8 cellular contexts compared by ENCODE assay signal in the genomic region with DNA sequence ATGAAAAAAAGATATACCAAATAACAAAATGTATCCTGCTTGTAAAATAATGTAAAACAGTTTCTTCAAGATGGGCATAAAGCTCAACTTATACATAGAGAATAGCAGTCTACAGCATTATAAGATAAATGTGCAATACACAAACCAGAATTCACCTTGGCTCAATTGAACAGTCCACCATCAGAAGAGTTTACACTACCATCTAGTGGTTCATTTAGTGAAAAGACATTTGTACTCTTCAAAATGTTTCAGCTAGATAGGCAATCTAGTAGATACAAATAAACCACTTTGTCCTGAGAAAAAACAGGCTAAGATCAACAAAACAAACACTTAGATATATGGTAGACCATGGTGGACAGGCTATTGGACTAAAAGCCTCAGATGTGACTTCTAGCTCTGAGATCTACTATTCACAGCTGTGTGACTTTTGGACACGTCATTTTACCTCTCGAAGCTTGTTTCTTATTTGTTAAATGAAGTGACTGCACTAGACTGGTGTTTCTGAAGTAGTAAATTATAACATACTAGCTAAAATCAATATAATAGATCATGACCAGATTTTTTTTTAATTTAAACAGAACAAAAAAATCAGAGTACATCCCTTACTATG. TPM values are rescaled to one million over a fixed set of nuclear protein-coding genes. Genes with fewer than 3 reads are reported as not detected.
A peak's percentile ranks its signal among the peaks of the same experiment; 100 is the strongest.
DNase-seq lines count a peak whose midpoint lies in the region; ATAC-seq, FAIRE-seq and TF ChIP-seq lines count a peak whose summit lies in the region.

No MANE protein-coding gene starts in this region.

- no peaks in the 10 kb centered on the region for H4K20me1 ChIP-seq in GM12878 (ENCODE audit: control insufficient read depth, insufficient read depth)

- peak; percentile 92 for TF ChIP-seq RAD21 in GM12878 (IDR thresholded peaks at IDR 0.05; ENCODE audit: insufficient read depth, low read depth, low read length)

- DNase-seq in NCI-H2029 treated with DMSO at 0.1 percent for 48 hours (lab: John Stamatoyannopoulos, UW) = peak; percentile 15
- no peak for DNase-seq in NCI-H2029 (lab: John Stamatoyannopoulos, UW)
- peak; percentile 26 for DNase-seq in NCI-H1694 (lab: John Stamatoyannopoulos, UW)
- peak; percentile 23 for DNase-seq in GM12878 (ENCODE audit: low read depth, low spot score)
- peak; percentile 52 for DNase-seq in iris pigment epithelial cell (ENCODE audit: low read depth)
- DNase-seq in upper lobe of right lung = no peak

- H3K27me3 ChIP-seq in GM12878 (replicated peaks in 1 of 2; ENCODE audit: control insufficient read depth in 2 of 2, insufficient read depth in 2 of 2, low read length in 1 of 2) = no peaks in the 10 kb centered on the region
- H3K27me3 ChIP-seq in upper lobe of right lung = no peaks in the 10 kb centered on the region

- H3K9me3 ChIP-seq in GM12878 (replicated peaks; ENCODE audit: control insufficient read depth, insufficient read depth, low read length) (no peaks in the 10 kb centered on the region), upper lobe of right lung (no peaks in the 10 kb centered on the region)

- no TSS peak for BruUV-seq in GM12878 (replicated peaks; lab: Mats Ljungman, UMichigan)

- CTCF ChIA-PET in GM12878 (lab: Yijun Ruan, JAX) = interaction anchor here (0.5 to 7.7 kb wide), 56 partner anchors 8 to 557 kb away, joined by 3 to 142 read pairs (median 4); a partner anchor contains a TSS

- H3K36me3 ChIP-seq in GM12878 (ENCODE audit: control insufficient read depth in 2 of 2, insufficient read depth in 2 of 2, low read length in 1 of 2) (no peaks in the 10 kb centered on the region), upper lobe of right lung (no peaks in the 10 kb centered on the region)

- POLR2A ChIA-PET in GM12878 (lab: Charles Lee) = interaction anchor here (0.5 to 0.8 kb wide), 2 partner anchors 419 to 556 kb away, joined by 3 to 8 read pairs; no protein-coding TSS in a partner anchor

- H3K27ac ChIP-seq in GM12878 (ENCODE audit: control insufficient read depth, insufficient read depth) = no peak overlapping the region
- H3K27ac ChIP-seq in upper lobe of right lung = no peak overlapping the region

- H3K4me3 ChIP-seq in GM12878 (no peak overlapping the region), upper lobe of right lung (no peak overlapping the region)

- peaks cover 3% of the 10 kb centered on the region; the same call in 1 of the 2 replicates for H3K4me1 ChIP-seq in GM12878 (ENCODE audit: control insufficient read depth, insufficient read depth, low read length)
- no peaks in the 10 kb centered on the region for H3K4me1 ChIP-seq in upper lobe of right lung

- TF ChIP-seq POLR2A in GM12878 (IDR thresholded peaks at IDR 0.05; ENCODE audit: low read depth, low read length) (no peak), GM18505 (IDR thresholded peaks at IDR 0.05; ENCODE audit: borderline replicate concordance, extremely low read depth, insufficient read depth, insufficient read length) (no peak)

- FAIRE-seq in GM12878 (lab: Jason Lieb, UNC) = peak; percentile 49

- TF ChIP-seq EP300 in GM12878 (IDR thresholded peaks at IDR 0.05; ENCODE audit: borderline replicate concordance in 1 of 2, control insufficient read depth in 1 of 2, low read depth in 2 of 2, low read length in 2 of 2) = no peak

- H3K9ac ChIP-seq in GM12878 (ENCODE audit: control insufficient read depth, insufficient read depth, low read length) = no peak overlapping the region

- H2AFZ ChIP-seq in GM12878 (ENCODE audit: control insufficient read depth, low read depth, low read length) = no peak overlapping the region

- peak; percentile 80 for ATAC-seq in GM12878
- peak; percentile 77 for ATAC-seq in upper lobe of right lung
- no peak for ATAC-seq in HG02759 (IDR thresholded peaks at IDR 0.05; ENCODE audit: unreplicated experiment)
- no peak for ATAC-seq in GM18505 (IDR thresholded peaks at IDR 0.05; ENCODE audit: unreplicated experiment)

- peak; percentile 43 to 69 (median 52); a peak in 5 of 6 replicates for TF ChIP-seq CTCF in GM12878 (IDR thresholded peaks at IDR 0.05 in 2 of 3, conservative IDR thresholded peaks at IDR 0.05 in 1 of 3; ENCODE audit: control insufficient read depth in 2 of 3, extremely low read depth in 1 of 3, insufficient read depth in 1 of 3, low read depth in 3 of 3, low read length in 3 of 3)
- TF ChIP-seq CTCF in upper lobe of right lung (IDR thresholded peaks at IDR 0.05) = peak; percentile 59

- H3K4me2 ChIP-seq in GM12878 (ENCODE audit: control insufficient read depth, insufficient read depth) = no peak overlapping the region

- RAD21 ChIA-PET in GM12878 (lab: Charles Lee; ENCODE audit: unreplicated experiment) = interaction anchor here (0.6 to 4.3 kb wide), 32 partner anchors 12 to 697 kb away, joined by 3 to 91 read pairs (median 4); no protein-coding TSS in a partner anchor

- intact Hi-C loops in GM12878 (cut with micrococcal nuclease; ENCODE audit: unreplicated experiment) = loop anchor here (1.0 to 5.0 kb wide), 3 partner anchors 109 to 420 kb away; no protein-coding TSS in a partner anchor
- intact Hi-C loops in upper lobe of right lung (cut with DNase I) = loop anchor here (10.0 kb wide), 1 partner anchor 111 kb away; no protein-coding TSS in a partner anchor

- SMC1A ChIA-PET in GM12878 (lab: Charles Lee; ENCODE audit: uncharacterized antibody, unreplicated experiment) = interaction anchor here (0.6 to 5.7 kb wide), 46 partner anchors 8 to 1556 kb away, joined by 3 to 62 read pairs (median 3); no protein-coding TSS in a partner anchor

- WGBS in GM12878 (ENCODE audit: insufficient coverage, insufficient replicate concordance, low lambda C conversion rate, missing lambda C conversion rate) = 94% methylated on average over 2 of the region's 2 CpGs

- no peaks in the 10 kb centered on the region for H3K79me2 ChIP-seq in GM12878 (ENCODE audit: control insufficient read depth, insufficient read depth, low read length)

- in situ Hi-C loops in GM12878 (cut with MboI) = loop anchor here (5.0 to 25.0 kb wide), 2 partner anchors 259 to 419 kb away; a partner anchor contains a TSS

TF ChIP-seq in GM12878, 131 proteins besides CTCF, POLR2A, EP300 and RAD21 (continues in another document):
- TF ChIP-seq SMC3 (IDR thresholded peaks at IDR 0.05; ENCODE audit: borderline replicate concordance, low read length) = peak; percentile 96
- TF ChIP-seq SUZ12 (IDR thresholded peaks at IDR 0.05; ENCODE audit: unreplicated experiment) = no peak
- no peak for TF ChIP-seq RB1 (IDR thresholded peaks at IDR 0.05; ENCODE audit: borderline replicate concordance)
- no peak for TF ChIP-seq RELA (IDR thresholded peaks at IDR 0.05; ENCODE audit: borderline replicate concordance, partially characterized antibody)
- peak; percentile 41; the same call in 1 of the 2 replicates for TF ChIP-seq FOXM1 (IDR thresholded peaks at IDR 0.05; ENCODE audit: low read depth, low read length)
- TF ChIP-seq ZNF207 (IDR thresholded peaks at IDR 0.05; ENCODE audit: borderline replicate concordance) = no peak
- TF ChIP-seq SRF (IDR thresholded peaks at IDR 0.05; ENCODE audit: low read depth in 2 of 2, low read length in 2 of 2) = no peak
- TF ChIP-seq, protein P1, sequence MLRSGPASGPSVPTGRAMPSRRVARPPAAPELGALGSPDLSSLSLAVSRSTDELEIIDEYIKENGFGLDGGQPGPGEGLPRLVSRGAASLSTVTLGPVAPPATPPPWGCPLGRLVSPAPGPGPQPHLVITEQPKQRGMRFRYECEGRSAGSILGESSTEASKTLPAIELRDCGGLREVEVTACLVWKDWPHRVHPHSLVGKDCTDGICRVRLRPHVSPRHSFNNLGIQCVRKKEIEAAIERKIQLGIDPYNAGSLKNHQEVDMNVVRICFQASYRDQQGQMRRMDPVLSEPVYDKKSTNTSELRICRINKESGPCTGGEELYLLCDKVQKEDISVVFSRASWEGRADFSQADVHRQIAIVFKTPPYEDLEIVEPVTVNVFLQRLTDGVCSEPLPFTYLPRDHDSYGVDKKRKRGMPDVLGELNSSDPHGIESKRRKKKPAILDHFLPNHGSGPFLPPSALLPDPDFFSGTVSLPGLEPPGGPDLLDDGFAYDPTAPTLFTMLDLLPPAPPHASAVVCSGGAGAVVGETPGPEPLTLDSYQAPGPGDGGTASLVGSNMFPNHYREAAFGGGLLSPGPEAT (IDR thresholded peaks at IDR 0.05; ENCODE audit: low read depth) = no peak
- TF ChIP-seq MYC (IDR thresholded peaks at IDR 0.05; ENCODE audit: insufficient read depth, insufficient read length, insufficient replicate concordance, low read length, severe bottlenecking) = no peak
- 0 out of 2 replicates have a peak, but pooled peaks have one; percentile 23 for TF ChIP-seq SMARCA5 (IDR thresholded peaks at IDR 0.05)
- no peak for TF ChIP-seq SIX5 (IDR thresholded peaks at IDR 0.05; ENCODE audit: low read depth, low read length, severe bottlenecking)

RNA-seq across cellular contexts. Expression of a gene that starts 22.1 kb away (rescaled TPM):
- total RNA-seq in GM12878 (2013; cell fraction: nucleolus; rRNA removed) = not detected in 2 replicates
- total RNA-seq in GM12878 (2014; rRNA removed) (not detected in 2 replicates), GM12878 (2014; rRNA removed; fragmentation: Illumina TruSeq; extraction: Trizol) (not detected in 2 replicates), GM12878 (2021) (not detected in 2 replicates), upper lobe of right lung (not detected)
- polyA plus RNA-seq in GM12878 (2011; ENCODE audit: low read depth) = not detected
- polyA plus RNA-seq in GM12878 (2011; rRNA removed) (not detected in 2 replicates), GM12878 (2014; fragmentation: Illumina TruSeq; extraction: Trizol) (not detected in 2 replicates), GM12878 (2014; fragmentation: Nextera tagmentation; extraction: Ambion mirVana) (not detected), GM12878 (2014; rRNA removed) (not detected in 2 replicates), GM12878 (2016; fragmentation: Nextera tagmentation; extraction: Ambion mirVana) (not detected)
- not detected in 2 replicates for polyA plus RNA-seq in GM12878 (2011; cell fraction: cytosol; rRNA removed)
- polyA plus RNA-seq in GM12878 (2011; cell fraction: nucleus; rRNA removed) = not detected in 2 replicates
- polyA plus RNA-seq in GM12878 (2012) = not detected in 2 replicates
- not detected in 2 replicates for polyA minus RNA-seq in GM12878 (2011; rRNA and poly(A)+ RNA removed)
- not detected in 2 replicates for polyA minus RNA-seq in GM12878 (2011; cell fraction: cytosol; rRNA and poly(A)+ RNA removed)
- not detected in 2 replicates for polyA minus RNA-seq in GM12878 (2011; cell fraction: nucleus; rRNA and poly(A)+ RNA removed)

Comparison
In these comparisons a context has a peak if more than half of its experiments do, and no peak if none do; other contexts are left out.
1. DNase-seq: peak in NCI-H2029 treated with DMSO at 0.1 percent for 48 hours (single experiment), NCI-H1694 (single experiment), GM12878 (single experiment) and iris pigment epithelial cell (single experiment); none in NCI-H2029 (single experiment) and upper lobe of right lung (single experiment).
2. ATAC-seq: peak in GM12878 (single experiment) and upper lobe of right lung (single experiment); none in HG02759 (single experiment) and GM18505 (single experiment).